ENCODE assay signal across 8 cellular contexts in genomic region chr20:31547017-31547675, GRCh38. TPM values are rescaled to one million over a fixed set of nuclear protein-coding genes. Genes with fewer than 3 reads are reported as not detected.
DNase-seq lines count a peak whose midpoint lies in the region; ATAC-seq, FAIRE-seq and TF ChIP-seq lines count a peak whose summit lies in the region.

No MANE protein-coding gene starts in this region.

- H3K27me3 ChIP-seq in H1 (replicated peaks in 1 of 4; ENCODE audit: control insufficient read depth in 3 of 4, extremely low read depth in 1 of 4, insufficient read depth in 3 of 4, low read length in 3 of 4) (no peaks in the 10 kb centered on the region), mesenchymal stem cell (ENCODE audit: control insufficient read depth in 1 of 2, insufficient read depth in 1 of 2, low read length in 2 of 2) (no peaks in the 10 kb centered on the region)

- no peaks in the 10 kb centered on the region for H3K79me1 ChIP-seq in H1 (ENCODE audit: low read depth, low read length)
- H3K79me1 ChIP-seq in mesenchymal stem cell (replicated peaks; ENCODE audit: low read length, poor library complexity, severe bottlenecking) = peaks cover 26% of the 10 kb centered on the region

- TF ChIP-seq POLR2A in GM18951 (IDR thresholded peaks at IDR 0.05; ENCODE audit: extremely low read depth, insufficient read depth, insufficient read length) = peak; percentile 79
- peak; percentile 86 to 96 for TF ChIP-seq POLR2A in H1 (IDR thresholded peaks at IDR 0.05; ENCODE audit: control extremely low read depth in 1 of 2, low read depth in 2 of 2, low read length in 2 of 2)

- no peaks in the 10 kb centered on the region for H3K23me2 ChIP-seq in H1 (ENCODE audit: low read depth, low read length)

- no peak for TF ChIP-seq RAD21 in H1 (IDR thresholded peaks at IDR 0.05 in 1 of 2, conservative IDR thresholded peaks at IDR 0.05 in 1 of 2; ENCODE audit: low read depth in 2 of 2, low read length in 2 of 2)

- H3K56ac ChIP-seq in H1 (replicated peaks; ENCODE audit: insufficient read length, low read depth, low read length) = no peak overlapping the region

- H3K9me3 ChIP-seq in H1 (ENCODE audit: insufficient read depth in 2 of 2, low read depth in 1 of 2, low read length in 1 of 2) = no peaks in the 10 kb centered on the region; a peak in 1 of 4 replicates
- no peaks in the 10 kb centered on the region for H3K9me3 ChIP-seq in mesenchymal stem cell (ENCODE audit: control insufficient read depth, low read length)

- DNase-seq in AG10803 (ENCODE audit: low read depth) (peak; percentile 85), NCI-H774 (lab: John Stamatoyannopoulos, UW) (peak; percentile 70), H1 (ENCODE audit: low read depth in 1 of 2, low spot score in 2 of 2) (peak in 1 of 2 experiments; percentile 78), mesenchymal stem cell (peak; percentile 97)
- peak; percentile 88 for DNase-seq in activated CD8-positive, alpha-beta memory T cell treated with anti-CD3 and anti-CD28 coated beads for 24 hours
- peak; percentile 55 for DNase-seq in stimulated activated CD8-positive, alpha-beta memory T cell treated with anti-CD3 and anti-CD28 coated beads, Interleukin-12 subunit alpha, Interleukin-12 subunit beta, amount 100 ng/mL, for 24 hours (ENCODE audit: extremely low read depth)

- H3K23ac ChIP-seq in H1 (ENCODE audit: insufficient read length) (no peak overlapping the region), mesenchymal stem cell (ENCODE audit: low read length in 2 of 2) (no peak overlapping the region)

- in situ Hi-C loops in GM18951 (cut with MboI; ENCODE audit: low sequenced_read_pairs, unreplicated experiment) = no loop called here

- H2AFZ ChIP-seq in H1 (ENCODE audit: low read length) (peak overlapping the region; percentile 27), mesenchymal stem cell (ENCODE audit: low read depth, low read length) (peak overlapping the region; percentile 39)

- H3K9ac ChIP-seq in H1 (replicated peaks in 1 of 4; ENCODE audit: extremely low read depth in 1 of 4, low read depth in 3 of 4, low read length in 3 of 4) = peak overlapping the region; percentile 27 to 88 (median 68)
- H3K9ac ChIP-seq in mesenchymal stem cell (ENCODE audit: low read length) = peak overlapping the region; percentile 89

- H3K4ac ChIP-seq in H1 (replicated peaks; ENCODE audit: insufficient read length, low read depth, low read length) (no peak overlapping the region), mesenchymal stem cell (ENCODE audit: low read depth in 1 of 2, low read length in 2 of 2) (peak overlapping the region; percentile 39 to 88)

- H2BK12ac ChIP-seq in H1 (ENCODE audit: low read depth, low read length) (no peak overlapping the region), mesenchymal stem cell (ENCODE audit: low read length in 2 of 2) (no peak overlapping the region)

- H3K4me1 ChIP-seq in H1 (replicated peaks in 1 of 4; ENCODE audit: control insufficient read depth in 3 of 4, insufficient read depth in 4 of 4, low read length in 3 of 4) (no peaks in the 10 kb centered on the region; a peak in 3 of 7 replicates), mesenchymal stem cell (ENCODE audit: control insufficient read depth, insufficient read depth, low read depth, low read length) (peaks cover 52% of the 10 kb centered on the region)

- H4K5ac ChIP-seq in H1 (ENCODE audit: insufficient read length, low read depth, low read length) = peak overlapping the region; percentile 12

- H3K36me3 ChIP-seq in H1 (ENCODE audit: control insufficient read depth in 2 of 4, insufficient read depth in 4 of 4, low read length in 3 of 4) = peaks cover 23 to 41% (median 38%) of the 10 kb centered on the region in 4 experiments; a peak in 7 of 8 replicates
- H3K36me3 ChIP-seq in mesenchymal stem cell (ENCODE audit: control insufficient read depth in 1 of 2, insufficient read depth in 2 of 2, low read depth in 1 of 2, low read length in 2 of 2) = peaks cover 50 to 78% of the 10 kb centered on the region in 2 experiments

- no peak overlapping the region for H2BK15ac ChIP-seq in H1 (ENCODE audit: low read length)
- H2BK15ac ChIP-seq in mesenchymal stem cell (ENCODE audit: low read depth, poor library complexity, severe bottlenecking) = no peak overlapping the region

- peaks cover under 1 to 3% of the 10 kb centered on the region in 2 experiments for H4K20me1 ChIP-seq in H1 (replicated peaks in 1 of 2; ENCODE audit: control insufficient read depth in 1 of 2, insufficient read depth in 2 of 2, low read length in 2 of 2)

- POLR2A ChIA-PET in H1 (lab: Charles Lee; ENCODE audit: partially characterized antibody) = interaction anchor here (1.0 to 4.1 kb wide), 6 partner anchors 9 to 59 kb away, joined by 3 to 24 read pairs (median 8); no protein-coding TSS in a partner anchor

- H3K18ac ChIP-seq in H1 (ENCODE audit: extremely low read depth, low read length) (no peak overlapping the region), mesenchymal stem cell (ENCODE audit: low read depth in 1 of 2, low read length in 2 of 2) (peak overlapping the region; percentile 92 to 93)

- H3K14ac ChIP-seq in H1 (ENCODE audit: insufficient read length) (no peak overlapping the region), mesenchymal stem cell (ENCODE audit: low read length in 2 of 2) (peak overlapping the region in 1 of 2 experiments; percentile 13)

- ATAC-seq in HG03342 (IDR thresholded peaks at IDR 0.05; ENCODE audit: unreplicated experiment) = peak; percentile 71

- H2BK5ac ChIP-seq in H1 (ENCODE audit: low read depth, low read length) (0 out of 2 replicates have a peak overlapping the region, but pooled peaks have one; percentile 10), mesenchymal stem cell (ENCODE audit: low read depth, low read length, poor library complexity, severe bottlenecking) (peak overlapping the region; percentile 37)

- TF ChIP-seq CTCF in AG10803 (conservative IDR thresholded peaks at IDR 0.05; ENCODE audit: low read length) = 0 out of 2 replicates have a peak, but pooled peaks have one; percentile 15
- peak in 1 of 3 experiments; percentile 21; a peak in 1 of 4 replicates for TF ChIP-seq CTCF in H1 (IDR thresholded peaks at IDR 0.05; ENCODE audit: control extremely low read depth in 1 of 3, insufficient read depth in 1 of 3, low read depth in 1 of 3, low read length in 3 of 3)

- CTCF ChIA-PET in H1 (lab: Charles Lee; ENCODE audit: partially characterized antibody) = interaction anchor here (0.6 to 15.1 kb wide), 4 partner anchors 12 to 66 kb away, joined by 3 to 170 read pairs (median 8); no protein-coding TSS in a partner anchor

- WGBS in H1 (ENCODE audit: extremely low coverage in 1 of 2, insufficient coverage in 1 of 2, insufficient read length in 1 of 2, insufficient replicate concordance in 2 of 2, low coverage in 1 of 2, low lambda C conversion rate in 2 of 2, missing lambda C conversion rate in 1 of 2), 2 experiments = 31% methylated on average over 36 of the region's 36 CpGs; no CpG with 5 or more reads in 1 of the 2 experiments
- WGBS in mesenchymal stem cell = 40% methylated on average over 36 of the region's 36 CpGs

- H2BK120ac ChIP-seq in H1 (replicated peaks; ENCODE audit: low read depth, low read length) = no peak overlapping the region
- H2BK120ac ChIP-seq in mesenchymal stem cell (ENCODE audit: low read depth, low read length) = no peak overlapping the region

- H3K4me2 ChIP-seq in H1 (ENCODE audit: insufficient read depth in 1 of 2, low read depth in 2 of 2, low read length in 2 of 2) (peak overlapping the region; percentile 78 to 79), mesenchymal stem cell (ENCODE audit: low read length, poor library complexity, severe bottlenecking) (peak overlapping the region; percentile 58)

- H4K8ac ChIP-seq in H1 (ENCODE audit: extremely low read depth, insufficient read depth, low read length) = peak overlapping the region; percentile 84; the same call in 1 of the 2 replicates
- peak overlapping the region; percentile 88 for H4K8ac ChIP-seq in mesenchymal stem cell (ENCODE audit: low read length)

- peak; percentile 79 for FAIRE-seq in H1 (lab: Jason Lieb, UNC)

- TF ChIP-seq EP300 in H1 (IDR thresholded peaks at IDR 0.05; ENCODE audit: borderline replicate concordance in 1 of 2, low read depth in 2 of 2, low read length in 2 of 2) = no peak

- H2AK5ac ChIP-seq in H1 (ENCODE audit: low read depth, low read length) = no peak overlapping the region
- H2AK5ac ChIP-seq in mesenchymal stem cell (ENCODE audit: low read length, severe bottlenecking) = peak overlapping the region; percentile 98

- H3K27ac ChIP-seq in H1 (ENCODE audit: low read depth, low read length) = peak overlapping the region; percentile 86
- H3K27ac ChIP-seq in mesenchymal stem cell (ENCODE audit: low read length, poor library complexity, severe bottlenecking) = peak overlapping the region; percentile 90

- H2BK20ac ChIP-seq in H1 (ENCODE audit: low read length) = no peak overlapping the region

- H3K79me2 ChIP-seq in H1 (ENCODE audit: control insufficient read depth in 1 of 2, insufficient read depth in 2 of 2, low read length in 2 of 2) = peaks cover 0 to 19% of the 10 kb centered on the region in 2 experiments; a peak in 2 of 4 replicates

- H4K91ac ChIP-seq in H1 (replicated peaks; ENCODE audit: insufficient read length, low read length) (no peak overlapping the region), mesenchymal stem cell (ENCODE audit: low read length) (peak overlapping the region; percentile 55)

- H3K4me3 ChIP-seq in AG10803 (ENCODE audit: low read length) (peak overlapping the region; percentile 63), H1 (ENCODE audit: extremely low read depth in 1 of 4, insufficient read depth in 2 of 4, low read depth in 3 of 4, low read length in 4 of 4) (peak overlapping the region; percentile 47 to 79 (median 72)), mesenchymal stem cell (ENCODE audit: insufficient read depth in 1 of 2, low read depth in 1 of 2, low read length in 2 of 2) (peak overlapping the region; percentile 49 to 79)

RNA-seq across cellular contexts. Expression of gene HM13, which starts 32.9 kb away (rescaled TPM):
- total RNA-seq in H1 (2021; fragmentation: NEBNext Ultra II Directional; extraction: Animal tissue kit (Norgen Biotek cat#: 25700)) = 118 TPM in 2 replicates
- polyA plus RNA-seq in H1 (2011; rRNA removed) = 183 and 189 TPM in 2 replicates
- 125 TPM for polyA plus RNA-seq in H1 (2011; cell fraction: cytosol; rRNA removed)
- 156 TPM for polyA plus RNA-seq in H1 (2011; cell fraction: nucleus; rRNA removed)
- 139 to 179 TPM (median 167 TPM) in 4 replicates for polyA plus RNA-seq in H1 (2012, experiment 1 of 2)
- polyA plus RNA-seq in H1 (2012, experiment 2 of 2) = 235 TPM
- 174 TPM for polyA plus RNA-seq in H1 (2013, experiment 1 of 2)
- polyA plus RNA-seq in H1 (2013, experiment 2 of 2) = 181 TPM
- 182 and 185 TPM in 2 replicates for polyA minus RNA-seq in H1 (2011; rRNA and poly(A)+ RNA removed)
- polyA minus RNA-seq in H1 (2011; cell fraction: cytosol; rRNA and poly(A)+ RNA removed) = 109 TPM
- 159 TPM for polyA minus RNA-seq in H1 (2011; cell fraction: nucleus; rRNA and poly(A)+ RNA removed)
- polyA plus RNA-seq in mesenchymal stem cell (2013, experiment 1 of 2) = 291 TPM
- polyA plus RNA-seq in mesenchymal stem cell (2013, experiment 2 of 2) = 287 TPM

RNA-seq across cellular contexts. Expression of gene ID1, which starts 57.9 kb away (rescaled TPM):
- total RNA-seq in H1 (2021; fragmentation: NEBNext Ultra II Directional; extraction: Animal tissue kit (Norgen Biotek cat#: 25700)) = 120 and 131 TPM in 2 replicates
- 357 and 566 TPM in 2 replicates for polyA plus RNA-seq in H1 (2011; rRNA removed)
- polyA plus RNA-seq in H1 (2011; cell fraction: cytosol; rRNA removed) = 348 TPM
- polyA plus RNA-seq in H1 (2011; cell fraction: nucleus; rRNA removed) = 267 TPM
- 86.5 to 154 TPM (median 117 TPM) in 4 replicates for polyA plus RNA-seq in H1 (2012, experiment 1 of 2)
- 207 TPM for polyA plus RNA-seq in H1 (2012, experiment 2 of 2)
- polyA plus RNA-seq in H1 (2013, experiment 1 of 2) = 89.8 TPM
- polyA plus RNA-seq in H1 (2013, experiment 2 of 2) = 87.6 TPM
- polyA minus RNA-seq in H1 (2011; rRNA and poly(A)+ RNA removed) = 27.5 and 45.7 TPM in 2 replicates
- polyA minus RNA-seq in H1 (2011; cell fraction: cytosol; rRNA and poly(A)+ RNA removed) = 181 TPM
- polyA minus RNA-seq in H1 (2011; cell fraction: nucleus; rRNA and poly(A)+ RNA removed) = 200 TPM
- 260 TPM for polyA plus RNA-seq in mesenchymal stem cell (2013, experiment 1 of 2)
- polyA plus RNA-seq in mesenchymal stem cell (2013, experiment 2 of 2) = 254 TPM
